In genomic region chr21:31444061-31444460, GRCh38 we compare ENCODE assay signal across 16 cellular contexts.
A peak's percentile ranks its signal among the peaks of the same experiment; 100 is the strongest.
DNase-seq lines count a peak whose midpoint lies in the region; ATAC-seq and TF ChIP-seq lines count a peak whose summit lies in the region.
"Had no signal": no experiment of that assay in that cellular context is flagged by ENCODE, and none has a peak within 500 bp of the region (broad histone marks: within the 10 kb centered on the region; RNA-seq: fewer than 3 reads in every experiment).

No MANE protein-coding gene starts in this region.

- peaks cover 11% of the 10 kb centered on the region for H3K9me3 ChIP-seq in adipocyte (ENCODE audit: control insufficient read depth, low read length)
- H3K9me3 ChIP-seq in lower lobe of right lung = peaks cover 13% of the 10 kb centered on the region
- no peaks in the 10 kb centered on the region for H3K9me3 ChIP-seq in prostate gland
- H3K9me3 ChIP-seq: SJSA1 had no signal

- H3K27me3 ChIP-seq in adipocyte (replicated peaks; ENCODE audit: control insufficient read depth, insufficient read depth, low read length) = no peaks in the 10 kb centered on the region
- H3K27me3 ChIP-seq in lower lobe of right lung (ENCODE audit: low read depth) = no peaks in the 10 kb centered on the region
- H3K27me3 ChIP-seq in prostate gland (replicated peaks; ENCODE audit: insufficient read depth) = no peaks in the 10 kb centered on the region
- no peaks in the 10 kb centered on the region for H3K27me3 ChIP-seq in GM23338 (ENCODE audit: insufficient read depth)
- H3K27me3 ChIP-seq: breast epithelium, SJSA1, stomach had no signal

- DNase-seq in AG10803 (ENCODE audit: low read depth) (peak; percentile 9), EL (peak; percentile 9), adipocyte (ENCODE audit: low read depth) (peak; percentile 74), lower lobe of right lung (no peak), prostate gland (ENCODE audit: low spot score) (no peak), GM23338 (ENCODE audit: low spot score) (no peak)
- no peak for DNase-seq in activated CD4-positive, CD25-positive, alpha-beta regulatory T cell treated with anti-CD3 and anti-CD28 coated beads, Interleukin-2, amount 50 U/mL, for 72 hours
- DNase-seq: activated CD4-positive, alpha-beta memory T cell treated with anti-CD3 and anti-CD28 coated beads, Interleukin-2, amount 10 ng/mL, durations not matched to agents 7 days and 5 days; activated naive CD4-positive, alpha-beta T cell treated with anti-CD3 and anti-CD28 coated beads for 36 hours; DMS53; effector memory CD4-positive, alpha-beta T cell; foreskin melanocyte; stomach had no signal

- H3K36me3 ChIP-seq in adipocyte (ENCODE audit: control insufficient read depth, insufficient read depth, low read length, severe bottlenecking) (no peaks in the 10 kb centered on the region), lower lobe of right lung (no peaks in the 10 kb centered on the region), prostate gland (no peaks in the 10 kb centered on the region), GM23338 (ENCODE audit: insufficient read depth) (no peaks in the 10 kb centered on the region; the same call in 1 of the 2 replicates)
- H3K36me3 ChIP-seq: breast epithelium, SJSA1, stomach had no signal

- peaks cover 3% of the 10 kb centered on the region; the same call in 2 of the 3 replicates for H3K4me1 Mint-ChIP-seq in GM23338

- H3F3A ChIP-seq in GM23338 (replicated peaks; ENCODE audit: low read depth) = no peaks in the 10 kb centered on the region

- peaks cover 2% of the 10 kb centered on the region for H3K27me3 Mint-ChIP-seq in GM23338 (ENCODE audit: insufficient read depth, low read depth, poor library complexity)

- WGBS in prostate gland = 67% methylated on average over 8 of the region's 8 CpGs

- no peak overlapping the region for H3K4me2 ChIP-seq in GM23338

- H3K9me2 ChIP-seq in GM23338 (ENCODE audit: insufficient read depth) = no peaks in the 10 kb centered on the region; the same call in 1 of the 2 replicates

- no peak overlapping the region for H2AFZ ChIP-seq in GM23338

- peak overlapping the region; percentile 4 for H3K9ac ChIP-seq in adipocyte (ENCODE audit: low read length)

- no peak overlapping the region for H3K4me3 Mint-ChIP-seq in GM23338
- H3K4me3 Mint-ChIP-seq: activated CD4-positive, alpha-beta memory T cell treated with anti-CD3 and anti-CD28 coated beads, Interleukin-2, amount 10 ng/mL, durations not matched to agents 7 days and 5 days; activated naive CD4-positive, alpha-beta T cell treated with anti-CD3 and anti-CD28 coated beads for 36 hours had no signal

- H3K4me1 ChIP-seq in adipocyte (ENCODE audit: control insufficient read depth, insufficient read depth, low read length) (peaks cover 19% of the 10 kb centered on the region), lower lobe of right lung (peaks cover 30% of the 10 kb centered on the region), prostate gland (replicated peaks) (no peaks in the 10 kb centered on the region), GM23338 (ENCODE audit: insufficient read depth) (0 out of 2 replicates have a peak, but pooled peaks cover 7% of the 10 kb centered on the region)
- H3K4me1 ChIP-seq: breast epithelium, SJSA1 had no signal

- no peak for TF ChIP-seq POLR2A in prostate gland (IDR thresholded peaks at IDR 0.05)

- peaks cover 3% of the 10 kb centered on the region; the same call in 1 of the 2 replicates for H3K79me2 ChIP-seq in GM23338 (replicated peaks; ENCODE audit: insufficient read depth)

- no peak overlapping the region for H3K4me3 ChIP-seq in AG10803 (ENCODE audit: low read length)
- H3K4me3 ChIP-seq in adipocyte (ENCODE audit: low read length) = peak overlapping the region; percentile 3
- no peak overlapping the region for H3K4me3 ChIP-seq in lower lobe of right lung
- H3K4me3 ChIP-seq in prostate gland = no peak overlapping the region
- H3K4me3 ChIP-seq in GM23338 = no peak overlapping the region
- H3K4me3 ChIP-seq: breast epithelium, SJSA1, stomach had no signal

- ATAC-seq in lower lobe of right lung (no peak), GM18519 (IDR thresholded peaks at IDR 0.05; ENCODE audit: low FRiP score, unreplicated experiment) (no peak), GM23338 (no peak)

- H3K27ac ChIP-seq in lower lobe of right lung (peak overlapping the region; percentile 24), prostate gland (no peak overlapping the region), GM23338 (ENCODE audit: low read depth) (no peak overlapping the region)
- H3K27ac ChIP-seq: breast epithelium, SJSA1, stomach had no signal

- no peak overlapping the region for H3K27ac Mint-ChIP-seq in GM23338
- H3K27ac Mint-ChIP-seq: activated CD4-positive, alpha-beta memory T cell treated with anti-CD3 and anti-CD28 coated beads, Interleukin-2, amount 10 ng/mL, durations not matched to agents 7 days and 5 days; activated naive CD4-positive, alpha-beta T cell treated with anti-CD3 and anti-CD28 coated beads for 36 hours had no signal

- intact Hi-C loops in lower lobe of right lung (cut with DNase I) = no loop called here
- intact Hi-C loops in prostate gland (cut with DNase I) = no loop called here

- no peaks in the 10 kb centered on the region for H4K20me1 ChIP-seq in GM23338 (replicated peaks; ENCODE audit: insufficient read depth)

- peaks cover 19% of the 10 kb centered on the region; the same call in 2 of the 3 replicates for H3K36me3 Mint-ChIP-seq in GM23338 (ENCODE audit: low read depth)

- H3K9me3 Mint-ChIP-seq in GM23338 = peaks cover 18% of the 10 kb centered on the region; the same call in 2 of the 3 replicates

- TF ChIP-seq CTCF in AG10803 (conservative IDR thresholded peaks at IDR 0.05; ENCODE audit: low read length) (no peak), lower lobe of right lung (IDR thresholded peaks at IDR 0.05) (no peak), prostate gland (IDR thresholded peaks at IDR 0.05) (no peak), GM23338 (conservative IDR thresholded peaks at IDR 0.05; ENCODE audit: low read depth in 2 of 2) (no peak)

TF ChIP-seq in GM23338, 12 proteins besides CTCF, POLR2A, EP300 and RAD21:
- TF ChIP-seq ETS1 (IDR thresholded peaks at IDR 0.05) = no peak

Comparison
In these comparisons a context has a peak if more than half of its experiments do, and no peak if none do; other contexts are left out.
1. DNase-seq: peak in AG10803 (single experiment), EL (single experiment) and adipocyte (single experiment); none in lower lobe of right lung (single experiment), prostate gland (single experiment), activated CD4-positive, CD25-positive, alpha-beta regulatory T cell treated with anti-CD3 and anti-CD28 coated beads, Interleukin-2, amount 50 U/mL, for 72 hours (single experiment) and GM23338 (single experiment).